Comparison of ENCODE assay signal across 8 cellular contexts in the genomic region with DNA sequence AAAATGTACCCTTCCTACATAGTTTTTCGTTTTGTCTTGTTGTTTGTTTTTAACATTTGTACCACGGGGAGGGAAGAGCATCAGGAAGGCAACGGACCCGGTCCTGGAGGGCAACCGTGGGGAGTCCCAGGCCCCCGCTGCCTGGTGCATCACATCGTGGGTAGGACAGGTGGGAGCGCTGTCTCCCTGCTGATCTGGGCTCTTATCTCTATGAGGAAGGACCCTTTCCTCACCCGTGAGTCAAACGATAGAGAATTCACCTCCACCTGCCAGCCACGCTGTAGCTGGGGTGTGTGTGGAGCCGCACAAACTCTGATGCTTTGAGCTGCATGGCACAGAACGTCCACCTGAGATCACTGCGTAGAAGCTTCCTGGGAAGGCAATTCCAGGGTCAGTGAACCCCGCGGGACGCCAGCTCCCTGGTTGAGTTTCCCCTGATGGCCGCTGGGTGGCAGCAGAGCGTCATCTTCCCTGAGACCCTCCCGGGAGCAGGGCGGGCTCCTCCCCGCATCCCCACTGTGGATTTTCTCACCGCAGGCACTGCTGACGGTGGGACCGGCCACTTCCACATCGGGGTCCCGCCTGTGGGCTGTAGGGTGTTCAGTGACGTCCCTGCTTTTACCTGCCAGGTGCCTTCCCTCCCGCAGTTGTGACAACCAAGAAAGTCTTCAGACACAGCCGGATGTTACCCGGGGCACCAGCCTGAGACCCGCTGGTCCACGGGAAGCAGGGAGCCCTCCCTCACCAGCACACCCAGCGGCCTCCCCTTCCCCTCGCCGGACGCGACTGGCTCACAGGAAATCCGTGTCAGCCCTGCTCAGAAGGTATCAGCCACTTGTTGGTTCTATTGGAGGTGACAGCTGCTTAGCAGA. TPM values are rescaled to one million over a fixed set of nuclear protein-coding genes. Genes with fewer than 3 reads are reported as not detected.
DNase-seq lines count a peak whose midpoint lies in the region; ATAC-seq and TF ChIP-seq lines count a peak whose summit lies in the region.

No MANE protein-coding gene starts in this region.

- H3K4me1 Mint-ChIP-seq in HFFc6 (ENCODE audit: low read depth), result no peaks in the 10 kb centered on the region; the same call in 1 of the 2 replicates
- H3K4me1 Mint-ChIP-seq in naive thymus-derived CD8-positive, alpha-beta T cell, result peaks cover 2 to 13% (median 11%) of the 10 kb centered on the region in 4 donors
- peaks cover 11% of the 10 kb centered on the region for H3K4me1 Mint-ChIP-seq in stimulated activated memory B cell treated with anti-CD40 and anti-IgM and Interleukin-4, amounts not matched to agents 10 μg/mL and 1 μg/mL and 100 μg/mL, for 72 hours

- no peaks in the 10 kb centered on the region for H3K36me3 Mint-ChIP-seq in HFFc6 (ENCODE audit: low read depth)
- H3K36me3 Mint-ChIP-seq in naive thymus-derived CD8-positive, alpha-beta T cell, result peaks cover 0 to 2% (median 0%) of the 10 kb centered on the region in 3 donors
- no peaks in the 10 kb centered on the region for H3K36me3 Mint-ChIP-seq in stimulated activated memory B cell treated with anti-CD40 and anti-IgM and Interleukin-4, amounts not matched to agents 10 μg/mL and 1 μg/mL and 100 μg/mL, for 72 hours

- H3K4me3 ChIP-seq in epithelial cell of esophagus (ENCODE audit: low read length), result no peak overlapping the region

- no peak overlapping the region for H3K4me3 Mint-ChIP-seq in HFFc6
- H3K4me3 Mint-ChIP-seq in naive thymus-derived CD8-positive, alpha-beta T cell, result peak overlapping the region; percentile 65 to 80 (median 74)
- peak overlapping the region; percentile 64 for H3K4me3 Mint-ChIP-seq in stimulated activated memory B cell treated with anti-CD40 and anti-IgM and Interleukin-4, amounts not matched to agents 10 μg/mL and 1 μg/mL and 100 μg/mL, for 72 hours

- DNase-seq in COLO829 (ENCODE audit: low spot score) (peak; percentile 39), HFFc6 (no peak), NCI-H69 (lab: John Stamatoyannopoulos, UW) (peak; percentile 78), epithelial cell of esophagus (ENCODE audit: low read depth) (peak; percentile 48)
- peak; percentile 85 for DNase-seq in activated CD8-positive, alpha-beta memory T cell treated with anti-CD3 and anti-CD28 coated beads, Interleukin-2, amount 50 U/mL, for 48 hours
- peak; percentile 36 to 74 (median 62) for DNase-seq in naive thymus-derived CD8-positive, alpha-beta T cell

- TF ChIP-seq CTCF in HFFc6 (IDR thresholded peaks at IDR 0.05) (peak; percentile 91), epithelial cell of esophagus (IDR thresholded peaks at IDR 0.05; ENCODE audit: insufficient read depth, low read depth, low read length, missing control alignments) (peak; percentile 81)

- POLR2A ChIA-PET in naive thymus-derived CD8-positive, alpha-beta T cell (lab: Charles Lee), result no interaction called here

- H3K27ac Mint-ChIP-seq in HFFc6, result no peak overlapping the region
- H3K27ac Mint-ChIP-seq in naive thymus-derived CD8-positive, alpha-beta T cell, result peak overlapping the region in 6 of 10 donors; percentile 2 to 38 (median 23)
- peak overlapping the region; percentile 22 for H3K27ac Mint-ChIP-seq in stimulated activated memory B cell treated with anti-CD40 and anti-IgM and Interleukin-4, amounts not matched to agents 10 μg/mL and 1 μg/mL and 100 μg/mL, for 72 hours

- peak; percentile 87 to 89 for ATAC-seq in naive thymus-derived CD8-positive, alpha-beta T cell
- peak; percentile 58 for ATAC-seq in stimulated activated memory B cell treated with anti-CD40 and anti-IgM and Interleukin-4, amounts not matched to agents 10 μg/mL and 1 μg/mL and 100 μg/mL, for 72 hours
- no peak for ATAC-seq in GM19452 (IDR thresholded peaks at IDR 0.05; ENCODE audit: unreplicated experiment)

- H3K27me3 Mint-ChIP-seq in HFFc6 (ENCODE audit: insufficient read depth), result peaks cover 10% of the 10 kb centered on the region
- peaks cover 21 to 34% (median 31%) of the 10 kb centered on the region in 5 donors for H3K27me3 Mint-ChIP-seq in naive thymus-derived CD8-positive, alpha-beta T cell
- peaks cover 29% of the 10 kb centered on the region for H3K27me3 Mint-ChIP-seq in stimulated activated memory B cell treated with anti-CD40 and anti-IgM and Interleukin-4, amounts not matched to agents 10 μg/mL and 1 μg/mL and 100 μg/mL, for 72 hours

- H3K9me3 Mint-ChIP-seq in HFFc6, result peaks cover 4% of the 10 kb centered on the region; the same call in 1 of the 2 replicates
- H3K9me3 Mint-ChIP-seq in naive thymus-derived CD8-positive, alpha-beta T cell, result peaks cover 0 to 11% (median 0%) of the 10 kb centered on the region in 9 donors
- no peaks in the 10 kb centered on the region for H3K9me3 Mint-ChIP-seq in stimulated activated memory B cell treated with anti-CD40 and anti-IgM and Interleukin-4, amounts not matched to agents 10 μg/mL and 1 μg/mL and 100 μg/mL, for 72 hours

RNA-seq across cellular contexts. Expression of gene ZNF787, which starts 54.7 kb away (rescaled TPM):
- 10 to 100 TPM; 28.5 to 31.5 (median 29.5) TPM for total RNA-seq in HFFc6 (2021; fragmentation: NEBNext Ultra II Directional; extraction: Animal tissue kit (Norgen Biotek cat#: 25700))
- 10 to 100 TPM; 29.3 to 29.4 TPM for total RNA-seq in naive thymus-derived CD8-positive, alpha-beta T cell
- polyA plus RNA-seq in naive thymus-derived CD8-positive, alpha-beta T cell, result 1 to 10 TPM in 2 of 3 donors, under 1 TPM in 1; 0.49 to 1.9 (median 1.2) TPM
